ENCODE assay signal across 2 cellular contexts in genomic region chr17:7167832-7168231, GRCh38.
TF ChIP-seq lines count a peak whose summit lies in the region.

No MANE protein-coding gene starts in this region.

TF ChIP-seq in K562, 482 proteins besides CTCF, POLR2A, EP300 and RAD21:
- TF ChIP-seq CEBPG (CRISPR knock-in tag; IDR thresholded peaks at IDR 0.05) (no peak), CEBPG (tag; conservative IDR thresholded peaks at IDR 0.05 in 1 of 2, IDR thresholded peaks at IDR 0.05 in 1 of 2) (peak; percentile 41 to 81; a peak in 3 of 4 replicates), MEIS2 (IDR thresholded peaks at IDR 0.05; ENCODE audit: partially characterized antibody) (no peak), CEBPB (tag; IDR thresholded peaks at IDR 0.05) (peak; percentile 40)
TF ChIP-seq in K562: peak in this region for 2.

TF ChIP-seq in HepG2, 621 proteins besides CTCF, POLR2A, EP300 and RAD21:
- TF ChIP-seq HOXA3 (CRISPR knock-in tag; IDR thresholded peaks at IDR 0.05) (peak; percentile 21; the same call in 1 of the 2 replicates), CBFB (CRISPR knock-in tag; IDR thresholded peaks at IDR 0.05) (no peak), ATF7 (IDR thresholded peaks at IDR 0.05) (peak; percentile 31), ATF7 (CRISPR knock-in tag; IDR thresholded peaks at IDR 0.05) (no peak), ZHX2 (IDR thresholded peaks at IDR 0.05; ENCODE audit: low read depth) (peak; percentile 44; the same call in 1 of the 2 replicates), ZHX2 (CRISPR knock-in tag; IDR thresholded peaks at IDR 0.05; ENCODE audit: borderline replicate concordance) (no peak), TEAD3 (CRISPR knock-in tag; optimal IDR thresholded peaks at IDR 0.05; ENCODE audit: borderline replicate concordance) (peak; percentile 28), ZNF761 (CRISPR knock-in tag; conservative IDR thresholded peaks at IDR 0.05) (no peak), TIGD3 (CRISPR knock-in tag; IDR thresholded peaks at IDR 0.05; ENCODE audit: borderline replicate concordance) (no peak), MYPOP (CRISPR knock-in tag; IDR thresholded peaks at IDR 0.05) (0 out of 2 replicates have a peak, but pooled peaks have one; percentile 28), YY1 (IDR thresholded peaks at IDR 0.05; ENCODE audit: insufficient read depth, insufficient replicate concordance, low read depth, low read length) (peak; percentile 62), CEBPB (IDR thresholded peaks at IDR 0.05; ENCODE audit: borderline replicate concordance, low read depth, low read length) (peak; percentile 90), ZBTB21 (CRISPR knock-in tag; IDR thresholded peaks at IDR 0.05) (peak; percentile 60; the same call in 1 of the 2 replicates), CEBPG (CRISPR knock-in tag; IDR thresholded peaks at IDR 0.05) (peak; percentile 49; the same call in 1 of the 2 replicates), GATAD2A (CRISPR knock-in tag; IDR thresholded peaks at IDR 0.05) (peak; percentile 64; the same call in 1 of the 2 replicates), SNRNP70 (IDR thresholded peaks at IDR 0.05; ENCODE audit: low read depth, low read length) (no peak), SOX5 (CRISPR knock-in tag; IDR thresholded peaks at IDR 0.05; ENCODE audit: borderline replicate concordance) (no peak), SAP130 (CRISPR knock-in tag; IDR thresholded peaks at IDR 0.05; ENCODE audit: low read depth) (0 out of 2 replicates have a peak, but pooled peaks have one; percentile 21), ZSCAN29 (CRISPR knock-in tag; conservative IDR thresholded peaks at IDR 0.05) (peak; percentile 76), ZNF530 (CRISPR knock-in tag; IDR thresholded peaks at IDR 0.05; ENCODE audit: low read depth) (no peak), TFDP2 (CRISPR knock-in tag; IDR thresholded peaks at IDR 0.05) (no peak), GMEB1 (CRISPR knock-in tag; IDR thresholded peaks at IDR 0.05; ENCODE audit: borderline replicate concordance) (no peak), KDM3A (CRISPR knock-in tag; IDR thresholded peaks at IDR 0.05; ENCODE audit: low read depth) (no peak), TFE3 (CRISPR knock-in tag; IDR thresholded peaks at IDR 0.05) (0 out of 2 replicates have a peak, but pooled peaks have one; percentile 33), ATF4 (CRISPR knock-in tag; IDR thresholded peaks at IDR 0.05) (peak in 1 of 2 experiments; percentile 83; a peak in 2 of 4 replicates), RBFOX2 (IDR thresholded peaks at IDR 0.05; ENCODE audit: low read depth, low read length) (peak; percentile 59; the same call in 1 of the 2 replicates), DMTF1 (CRISPR knock-in tag; IDR thresholded peaks at IDR 0.05) (no peak), KMT2A (CRISPR knock-in tag; IDR thresholded peaks at IDR 0.05) (no peak), RBM22 (optimal IDR thresholded peaks at IDR 0.05; ENCODE audit: low read length) (peak; percentile 43), HOMEZ (CRISPR knock-in tag; IDR thresholded peaks at IDR 0.05; ENCODE audit: low read depth) (0 out of 2 replicates have a peak, but pooled peaks have one; percentile 13), KLF16 (CRISPR knock-in tag; IDR thresholded peaks at IDR 0.05) (0 out of 4 replicates have a peak, but pooled peaks of 1 of the 2 experiments have one; percentile 25), RXRB (CRISPR knock-in tag; IDR thresholded peaks at IDR 0.05; ENCODE audit: borderline replicate concordance) (0 out of 2 replicates have a peak, but pooled peaks have one; percentile 16), DMAP1 (CRISPR knock-in tag; IDR thresholded peaks at IDR 0.05) (no peak), PLRG1 (conservative IDR thresholded peaks at IDR 0.05) (no peak), ZBTB33 (CRISPR knock-in tag; IDR thresholded peaks at IDR 0.05) (peak; percentile 18; the same call in 1 of the 2 replicates)
